In the genomic region with DNA sequence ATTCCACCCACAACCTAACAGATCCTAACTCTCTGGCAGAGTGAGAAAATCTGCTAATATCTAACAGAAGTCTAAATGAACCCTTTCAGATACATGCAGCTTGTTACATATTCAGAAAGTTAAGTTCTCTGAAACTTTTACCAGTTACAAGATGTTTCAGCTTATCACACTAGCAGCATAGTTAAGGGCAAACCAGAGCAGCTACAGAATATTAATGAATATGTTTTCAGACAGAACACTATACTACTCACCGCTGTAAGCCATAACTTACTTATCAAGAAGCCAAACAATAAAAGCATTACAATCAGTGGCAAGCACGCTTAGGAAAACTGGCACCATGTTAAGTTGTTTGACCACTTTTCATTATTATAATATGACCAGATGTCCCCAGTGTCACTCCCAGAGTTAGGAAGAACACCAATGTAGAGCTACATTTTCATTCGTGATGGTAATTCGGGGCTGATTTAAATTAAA, we compare ENCODE assay signal across 9 cellular contexts. TPM values are rescaled to one million over a fixed set of nuclear protein-coding genes. Genes with fewer than 3 reads are reported as not detected.
DNase-seq lines count a peak whose midpoint lies in the region; ATAC-seq and TF ChIP-seq lines count a peak whose summit lies in the region.
"Had no signal": no experiment of that assay in that cellular context is flagged by ENCODE, and none has a peak within 500 bp of the region (broad histone marks: within the 10 kb centered on the region; RNA-seq: fewer than 3 reads in every experiment).

No MANE protein-coding gene starts in this region.

- intact Hi-C loops in sciatic nerve (cut with DNase I): no loop called here

- H3K4me1 ChIP-seq in HAP-1 (peaks cover 42% of the 10 kb centered on the region), foreskin keratinocyte (peaks cover 31% of the 10 kb centered on the region), skeletal muscle tissue (ENCODE audit: control insufficient read depth in 3 of 3, insufficient read depth in 3 of 3, low read length in 3 of 3) (peaks cover 30 to 56% (median 32%) of the 10 kb centered on the region in 3 donors)

- peak overlapping the region in 2 of 3 donors; percentile 52 to 69 for H3K9ac ChIP-seq in skeletal muscle tissue (ENCODE audit: low read depth in 1 of 3, low read length in 3 of 3)

- H3K36me3 ChIP-seq in HAP-1 (replicated peaks): no peaks in the 10 kb centered on the region
- H3K36me3 ChIP-seq in skeletal muscle tissue (ENCODE audit: control insufficient read depth in 3 of 3, insufficient read depth in 3 of 3, low read length in 3 of 3): no peaks in the 10 kb centered on the region

- H3K27me3 ChIP-seq in HAP-1 (ENCODE audit: low read depth) (no peaks in the 10 kb centered on the region), foreskin keratinocyte (no peaks in the 10 kb centered on the region), skeletal muscle tissue (ENCODE audit: control insufficient read depth in 3 of 3, insufficient read depth in 3 of 3, low read length in 3 of 3) (no peaks in the 10 kb centered on the region)

- DNase-seq in HAP-1 (ENCODE audit: low spot score in 2 of 2) (no peak), foreskin keratinocyte (no peak), AG08396 (ENCODE audit: low spot score) (no peak), sciatic nerve (ENCODE audit: low spot score) (no peak), DMS53 (lab: John Stamatoyannopoulos, UW) (no peak)
- DNase-seq: naive B cell, NCI-H1105 had no signal

- H3K9me3 ChIP-seq in HAP-1: no peaks in the 10 kb centered on the region
- H3K9me3 ChIP-seq in skeletal muscle tissue (ENCODE audit: control insufficient read depth in 3 of 3, low read length in 3 of 3): no peaks in the 10 kb centered on the region

- H3K27ac ChIP-seq in foreskin keratinocyte: peak overlapping the region; percentile 97
- H3K27ac ChIP-seq in skeletal muscle tissue (ENCODE audit: low read depth, low read length): peak overlapping the region; percentile 33

- in situ Hi-C loops in HAP-1 (cut with MboI; ENCODE audit: low sequenced_read_pairs): no loop called here

- ATAC-seq in foreskin keratinocyte (no peak), sciatic nerve (no peak)

- H3K4me3 ChIP-seq in HAP-1: peak overlapping the region; percentile 89
- peak overlapping the region; percentile 91 for H3K4me3 ChIP-seq in WI38 (ENCODE audit: low read depth, low read length)
- peak overlapping the region; percentile 8 to 28 (median 13) for H3K4me3 ChIP-seq in skeletal muscle tissue (ENCODE audit: low read length in 3 of 3)

- TF ChIP-seq CTCF in WI38 (IDR thresholded peaks at IDR 0.05; ENCODE audit: low read depth, low read length): no peak
- no peak for TF ChIP-seq CTCF in foreskin keratinocyte (conservative IDR thresholded peaks at IDR 0.05)

RNA-seq across cellular contexts. Expression of a gene that starts 2.7 kb away (rescaled TPM):
- total RNA-seq in foreskin keratinocyte (897 and 1,100 TPM in 2 replicates), skeletal muscle tissue (363 TPM), sciatic nerve (373 TPM)
- polyA plus RNA-seq in foreskin keratinocyte: 321 and 351 TPM in 2 replicates

Comparison
In these comparisons a context has a peak if more than half of its experiments do, and no peak if none do; other contexts are left out.
1. H3K4me3 ChIP-seq: peak in every context shown above with its lines; median percentile 91 in WI38; 89 in HAP-1; 13 in skeletal muscle tissue.